1 cellular context compared by ENCODE assay signal in the genomic region with DNA sequence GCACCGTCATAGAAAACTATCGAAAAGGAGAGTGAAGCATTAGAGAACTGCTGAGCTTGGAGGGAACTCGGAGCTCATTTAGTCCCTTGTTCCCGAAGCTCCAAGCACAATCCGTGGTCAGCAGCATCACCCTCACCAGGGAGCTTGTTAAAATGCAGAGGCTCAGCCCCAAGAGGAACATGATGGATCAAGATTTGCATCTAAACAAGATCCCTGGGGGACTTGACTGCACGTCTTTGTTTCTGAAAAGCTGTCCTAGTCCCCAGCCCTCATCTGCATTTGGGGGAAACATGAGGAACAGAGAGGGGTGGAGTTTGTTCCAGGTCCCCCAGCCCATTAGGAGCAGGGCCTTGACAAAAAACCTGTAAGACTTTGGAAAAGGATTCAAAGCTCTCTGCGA.
TF ChIP-seq lines count a peak whose summit lies in the region.

No MANE protein-coding gene starts in this region.

TF ChIP-seq in GM23338, 12 proteins besides CTCF, POLR2A, EP300 and RAD21 (continued from another document):
- no peak for TF ChIP-seq REST (IDR thresholded peaks at IDR 0.05; ENCODE audit: unreplicated experiment)
